ENCODE assay signal across 36 cellular contexts in the genomic region with DNA sequence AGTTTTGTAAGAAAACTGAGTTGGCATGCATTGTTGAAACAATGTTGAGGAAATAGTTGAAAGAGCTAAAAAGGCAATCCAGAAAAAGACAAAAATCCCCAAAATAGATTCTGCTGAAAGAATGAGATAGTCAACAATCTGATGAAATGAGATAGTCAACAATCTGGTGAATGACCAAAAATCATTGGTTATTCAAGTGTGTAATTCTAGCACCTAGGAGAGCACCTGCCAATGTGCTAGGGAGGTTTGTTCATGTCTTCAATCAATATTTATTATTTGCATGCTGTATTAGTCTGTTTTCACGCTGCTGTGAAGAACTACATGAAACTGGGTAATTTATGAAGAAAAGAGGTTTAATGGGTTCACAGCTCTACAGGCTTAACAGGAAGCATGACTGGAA.
"Had no signal": no experiment of that assay in that cellular context is flagged by ENCODE, and none has a peak within 500 bp of the region (broad histone marks: within the 10 kb centered on the region; RNA-seq: fewer than 3 reads in every experiment).

No MANE protein-coding gene starts in this region.

- FAIRE-seq: astrocyte, TTC549 had no signal

- ATAC-seq: activated CD8-positive, alpha-beta T cell treated with anti-CD3 and anti-CD28 coated beads for 36 hours; activated naive CD4-positive, alpha-beta T cell treated with anti-CD3 and anti-CD28 coated beads, Interleukin-2, amount 50 U/mL, for 72 hours; activated T-cell treated with anti-CD3 and anti-CD28 coated beads, Interleukin-2, amount 50 U/mL, for 4 hours; activated T-cell treated with anti-CD3 and anti-CD28 coated beads, Interleukin-2, amount 50 U/mL, for 72 hours; activated T-helper 17 cell treated with anti-CD3 and anti-CD28 coated beads, Interleukin-2, amount 50 U/mL, for 72 hours; body of pancreas had no signal

- H3K9me3 ChIP-seq: adrenal gland, body of pancreas, breast epithelium had no signal

- H3K36me3 Mint-ChIP-seq: activated CD4-positive, alpha-beta memory T cell treated with anti-CD3 and anti-CD28 coated beads for 36 hours; activated naive CD4-positive, alpha-beta T cell treated with anti-CD3 and anti-CD28 coated beads, Interleukin-2, amount 50 U/mL, for 72 hours; activated naive CD8-positive, alpha-beta T cell treated with anti-CD3 and anti-CD28 coated beads for 36 hours had no signal

- H3K27me3 ChIP-seq: adrenal gland, body of pancreas, brain microvascular endothelial cell, breast epithelium had no signal

- H3K36me3 ChIP-seq: adrenal gland, brain microvascular endothelial cell had no signal

- H3K9me3 Mint-ChIP-seq: activated B cell treated with CpG ODN at 0.5 μM for 24 hours; activated CD4-positive, alpha-beta memory T cell treated with anti-CD3 and anti-CD28 coated beads for 36 hours; activated CD4-positive, alpha-beta T cell treated with anti-CD3 and anti-CD28 coated beads, Interleukin-2, amount 10 ng/mL, durations not matched to agents 24 days and 14 days; activated CD8-positive, alpha-beta T cell treated with anti-CD3 and anti-CD28 coated beads for 36 hours; activated naive CD4-positive, alpha-beta T cell treated with anti-CD3 and anti-CD28 coated beads for 36 hours; activated naive CD4-positive, alpha-beta T cell treated with anti-CD3 and anti-CD28 coated beads, Interleukin-2, amount 50 U/mL, for 72 hours; activated naive CD8-positive, alpha-beta T cell treated with anti-CD3 and anti-CD28 coated beads for 36 hours; activated T-cell treated with anti-CD3 and anti-CD28 coated beads, Interleukin-2, amount 50 U/mL, for 4 hours; activated T-helper 1 cell treated with anti-CD3 and anti-CD28 coated beads, Interleukin-12 subunit alpha, Interleukin-12 subunit beta, Interleukin-2, Interleukin-4 antibody, amounts not matched to agents 30 ng/mL and 10 ng/mL and 1 ng/mL, durations not matched to agents 14 hours and 24 hours and 36 hours; activated T-helper 17 cell treated with anti-CD3 and anti-CD28 coated beads, Interleukin-2, amount 50 U/mL, for 72 hours; T-helper 1 cell treated with Interleukin-12 subunit alpha and Interleukin-12 subunit beta and Interleukin-4 antibody, amounts not matched to agents 30 μg/mL and 1 μg/mL, for 36 hours; T-helper 2 cell treated with Interferon-gamma antibody and Interleukin-4, amounts not matched to agents 5 μg/mL and 100 μg/mL, for 36 hours had no signal

- H3K27ac Mint-ChIP-seq: activated B cell treated with CpG ODN at 0.5 μM for 24 hours; activated CD4-positive, alpha-beta memory T cell treated with anti-CD3 and anti-CD28 coated beads for 36 hours; activated CD4-positive, alpha-beta T cell treated with anti-CD3 and anti-CD28 coated beads, Interleukin-2, amount 10 ng/mL, durations not matched to agents 24 days and 14 days; activated CD8-positive, alpha-beta T cell treated with anti-CD3 and anti-CD28 coated beads for 36 hours; activated naive CD4-positive, alpha-beta T cell treated with anti-CD3 and anti-CD28 coated beads for 36 hours; activated naive CD4-positive, alpha-beta T cell treated with anti-CD3 and anti-CD28 coated beads, Interleukin-2, amount 50 U/mL, for 72 hours; activated naive CD8-positive, alpha-beta T cell treated with anti-CD3 and anti-CD28 coated beads for 36 hours; activated T-cell treated with anti-CD3 and anti-CD28 coated beads, Interleukin-2, amount 50 U/mL, for 72 hours; activated T-helper 1 cell treated with anti-CD3 and anti-CD28 coated beads, Interleukin-12 subunit alpha, Interleukin-12 subunit beta, Interleukin-2, Interleukin-4 antibody, amounts not matched to agents 30 ng/mL and 10 ng/mL and 1 ng/mL, durations not matched to agents 14 hours and 24 hours and 36 hours; activated T-helper 17 cell treated with anti-CD3 and anti-CD28 coated beads, Interleukin-2, amount 50 U/mL, for 72 hours; T-helper 1 cell treated with Interleukin-12 subunit alpha and Interleukin-12 subunit beta and Interleukin-4 antibody, amounts not matched to agents 30 μg/mL and 1 μg/mL, for 36 hours; T-helper 2 cell treated with Interferon-gamma antibody and Interleukin-4, amounts not matched to agents 5 μg/mL and 100 μg/mL, for 36 hours had no signal

- H3K27me3 Mint-ChIP-seq: activated B cell treated with CpG ODN at 0.5 μM for 24 hours; activated CD4-positive, alpha-beta T cell treated with anti-CD3 and anti-CD28 coated beads, Interleukin-2, amount 10 ng/mL, durations not matched to agents 24 days and 14 days; activated CD8-positive, alpha-beta T cell treated with anti-CD3 and anti-CD28 coated beads for 36 hours; activated T-helper 17 cell treated with anti-CD3 and anti-CD28 coated beads, Interleukin-2, amount 50 U/mL, for 72 hours had no signal

- H3K4me1 Mint-ChIP-seq: activated B cell treated with CpG ODN at 0.5 μM for 24 hours; activated CD4-positive, alpha-beta T cell treated with anti-CD3 and anti-CD28 coated beads, Interleukin-2, amount 10 ng/mL, durations not matched to agents 24 days and 14 days; activated naive CD8-positive, alpha-beta T cell treated with anti-CD3 and anti-CD28 coated beads for 36 hours; activated T-helper 17 cell treated with anti-CD3 and anti-CD28 coated beads, Interleukin-2, amount 50 U/mL, for 72 hours had no signal

- H3K4me3 Mint-ChIP-seq: activated B cell treated with CpG ODN at 0.5 μM for 24 hours; activated CD4-positive, alpha-beta memory T cell treated with anti-CD3 and anti-CD28 coated beads for 36 hours; activated CD4-positive, alpha-beta T cell treated with anti-CD3 and anti-CD28 coated beads, Interleukin-2, amount 10 ng/mL, durations not matched to agents 24 days and 14 days; activated CD8-positive, alpha-beta T cell treated with anti-CD3 and anti-CD28 coated beads for 36 hours; activated naive CD4-positive, alpha-beta T cell treated with anti-CD3 and anti-CD28 coated beads for 36 hours; activated naive CD8-positive, alpha-beta T cell treated with anti-CD3 and anti-CD28 coated beads for 36 hours; activated T-cell treated with anti-CD3 and anti-CD28 coated beads, Interleukin-2, amount 50 U/mL, for 4 hours; activated T-cell treated with anti-CD3 and anti-CD28 coated beads, Interleukin-2, amount 50 U/mL, for 72 hours; activated T-helper 1 cell treated with anti-CD3 and anti-CD28 coated beads, Interleukin-12 subunit alpha, Interleukin-12 subunit beta, Interleukin-2, Interleukin-4 antibody, amounts not matched to agents 30 ng/mL and 10 ng/mL and 1 ng/mL, durations not matched to agents 14 hours and 24 hours and 36 hours; activated T-helper 17 cell treated with anti-CD3 and anti-CD28 coated beads, Interleukin-2, amount 50 U/mL, for 72 hours; T-helper 1 cell treated with Interleukin-12 subunit alpha and Interleukin-12 subunit beta and Interleukin-4 antibody, amounts not matched to agents 30 μg/mL and 1 μg/mL, for 36 hours; T-helper 2 cell treated with Interferon-gamma antibody and Interleukin-4, amounts not matched to agents 5 μg/mL and 100 μg/mL, for 36 hours had no signal

- H3K27ac ChIP-seq: adrenal gland, body of pancreas, brain microvascular endothelial cell, breast epithelium, VCaP had no signal

- H3K4me3 ChIP-seq: adrenal gland, body of pancreas, breast epithelium had no signal

- H3K4me1 ChIP-seq: adrenal gland, body of pancreas, breast epithelium had no signal

- DNase-seq: activated B cell treated with CpG ODN at 0.5 μM for 24 hours; activated CD4-positive, alpha-beta memory T cell treated with anti-CD3 and anti-CD28 coated beads for 36 hours; activated CD4-positive, alpha-beta T cell treated with anti-CD3 and anti-CD28 coated beads for 4 hours; activated CD4-positive, alpha-beta T cell treated with anti-CD3 and anti-CD28 coated beads, Interleukin-2, amount 10 ng/mL, durations not matched to agents 24 days and 14 days; activated CD4-positive, alpha-beta T cell treated with anti-CD3 and anti-CD28 coated beads, Interleukin-2, amount 50 U/mL, for 1 hour; activated CD4-positive, alpha-beta T cell treated with anti-CD3 and anti-CD28 coated beads, Interleukin-2, amount 50 U/mL, for 4 hours; activated CD4-positive, CD25-positive, alpha-beta regulatory T cell treated with anti-CD3 and anti-CD28 coated beads, Interleukin-2, amount 50 U/mL, for 72 hours; activated CD8-positive, alpha-beta memory T cell treated with anti-CD3 and anti-CD28 coated beads, Interleukin-2, amount 50 U/mL, for 4 hours; activated CD8-positive, alpha-beta T cell treated with anti-CD3 and anti-CD28 coated beads for 36 hours; activated effector memory CD4-positive, alpha-beta T cell treated with anti-CD3 and anti-CD28 coated beads, Interleukin-2, amount 50 U/mL, for 16 hours; activated gamma-delta T cell treated with Interleukin-2 at 50 U/mL for 16 hours; activated naive CD4-positive, alpha-beta T cell; activated naive CD4-positive, alpha-beta T cell treated with anti-CD3 and anti-CD28 coated beads for 36 hours; activated naive CD4-positive, alpha-beta T cell treated with anti-CD3 and anti-CD28 coated beads, Interleukin-2, amount 50 U/mL, for 16 hours; activated naive CD8-positive, alpha-beta T cell treated with anti-CD3 and anti-CD28 coated beads for 36 hours; activated T-cell treated with anti-CD3 and anti-CD28 coated beads for 4 hours; activated T-cell treated with anti-CD3 and anti-CD28 coated beads, Interleukin-2, amount 50 U/mL, for 1 hour; activated T-cell treated with anti-CD3 and anti-CD28 coated beads, Interleukin-2, amount 50 U/mL, for 4 hours; activated T-cell treated with anti-CD3 and anti-CD28 coated beads, Interleukin-2, amount 50 U/mL, for 72 hours; adrenal gland; amniotic stem cell; aorta; body of pancreas; brain microvascular endothelial cell; central memory CD4-positive, alpha-beta T cell; T-helper 2 cell; T-helper 9 cell had no signal
